In genomic region chr10:90289037-90289436, GRCh38 we compare ENCODE assay signal across 13 cellular contexts.
A peak's percentile ranks its signal among the peaks of the same experiment; 100 is the strongest.
DNase-seq lines count a peak whose midpoint lies in the region; ATAC-seq and TF ChIP-seq lines count a peak whose summit lies in the region.
"Had no signal": no experiment of that assay in that cellular context is flagged by ENCODE, and none has a peak within 500 bp of the region (broad histone marks: within the 10 kb centered on the region; RNA-seq: fewer than 3 reads in every experiment).

No MANE protein-coding gene starts in this region.

- DNase-seq in brain microvascular endothelial cell (peak; percentile 25), pons (ENCODE audit: low spot score) (peak; percentile 20), DMS 273 treated with DMSO at 0.1 percent for 48 hours (lab: John Stamatoyannopoulos, UW) (no peak), NCI-H1105 (lab: John Stamatoyannopoulos, UW) (no peak)
- DNase-seq in activated CD4-positive, alpha-beta memory T cell treated with anti-CD3 and anti-CD28 coated beads, Interleukin-2, amount 10 ng/mL, durations not matched to agents 7 days and 5 days = no peak
- DNase-seq: activated CD4-positive, alpha-beta T cell treated with anti-CD3 and anti-CD28 coated beads for 48 hours; activated naive CD4-positive, alpha-beta T cell treated with anti-CD3 and anti-CD28 coated beads, Interleukin-2, amount 10 ng/mL, durations not matched to agents 7 days and 5 days; COR-L47; NCI-H446; transverse colon had no signal

- POLR2A ChIA-PET in activated CD4-positive, alpha-beta memory T cell treated with anti-CD3 and anti-CD28 coated beads, Interleukin-2, amount 10 ng/mL, durations not matched to agents 7 days and 5 days (lab: Charles Lee) = no interaction called here

- peak; percentile 69 for ATAC-seq in GM18498 (IDR thresholded peaks at IDR 0.05; ENCODE audit: unreplicated experiment)
- peak; percentile 76 for ATAC-seq in HG03095 (IDR thresholded peaks at IDR 0.05; ENCODE audit: unreplicated experiment)
- ATAC-seq in GM21515 (IDR thresholded peaks at IDR 0.05; ENCODE audit: unreplicated experiment) = no peak

- no peak overlapping the region for H3K4me3 ChIP-seq in brain microvascular endothelial cell (ENCODE audit: low read depth, low read length)
- H3K4me3 ChIP-seq: transverse colon had no signal

- CTCF ChIA-PET in activated CD4-positive, alpha-beta memory T cell treated with anti-CD3 and anti-CD28 coated beads, Interleukin-2, amount 10 ng/mL, durations not matched to agents 7 days and 5 days (lab: Charles Lee) = no interaction called here

- H3K36me3 Mint-ChIP-seq in activated CD4-positive, alpha-beta memory T cell treated with anti-CD3 and anti-CD28 coated beads, Interleukin-2, amount 10 ng/mL, durations not matched to agents 7 days and 5 days (ENCODE audit: low read depth) = no peaks in the 10 kb centered on the region
- H3K36me3 Mint-ChIP-seq: activated naive CD4-positive, alpha-beta T cell treated with anti-CD3 and anti-CD28 coated beads, Interleukin-2, amount 10 ng/mL, durations not matched to agents 7 days and 5 days had no signal

- H3K27me3 Mint-ChIP-seq in activated CD4-positive, alpha-beta memory T cell treated with anti-CD3 and anti-CD28 coated beads, Interleukin-2, amount 10 ng/mL, durations not matched to agents 7 days and 5 days = no peaks in the 10 kb centered on the region
- H3K27me3 Mint-ChIP-seq: activated naive CD4-positive, alpha-beta T cell treated with anti-CD3 and anti-CD28 coated beads, Interleukin-2, amount 10 ng/mL, durations not matched to agents 7 days and 5 days had no signal

- H3K27ac ChIP-seq in brain microvascular endothelial cell = no peak overlapping the region
- H3K27ac ChIP-seq: transverse colon had no signal

- TF ChIP-seq CTCF in brain microvascular endothelial cell (IDR thresholded peaks at IDR 0.05; ENCODE audit: low read depth, low read length, missing control alignments) = no peak

- no peaks in the 10 kb centered on the region for H3K27me3 ChIP-seq in brain microvascular endothelial cell (replicated peaks)
- H3K27me3 ChIP-seq: transverse colon had no signal

- in situ Hi-C loops in brain microvascular endothelial cell (cut with HindIII; ENCODE audit: low pct_ligation_motif_present, low sequenced_read_pairs) = no loop called here

- H3K36me3 ChIP-seq in brain microvascular endothelial cell (replicated peaks) = no peaks in the 10 kb centered on the region
- H3K36me3 ChIP-seq: transverse colon had no signal

- H3K4me1 Mint-ChIP-seq in activated CD4-positive, alpha-beta memory T cell treated with anti-CD3 and anti-CD28 coated beads, Interleukin-2, amount 10 ng/mL, durations not matched to agents 7 days and 5 days = no peaks in the 10 kb centered on the region
- H3K4me1 Mint-ChIP-seq: activated naive CD4-positive, alpha-beta T cell treated with anti-CD3 and anti-CD28 coated beads, Interleukin-2, amount 10 ng/mL, durations not matched to agents 7 days and 5 days had no signal

- no peak overlapping the region for H3K27ac Mint-ChIP-seq in activated CD4-positive, alpha-beta memory T cell treated with anti-CD3 and anti-CD28 coated beads, Interleukin-2, amount 10 ng/mL, durations not matched to agents 7 days and 5 days
- H3K27ac Mint-ChIP-seq: activated naive CD4-positive, alpha-beta T cell treated with anti-CD3 and anti-CD28 coated beads, Interleukin-2, amount 10 ng/mL, durations not matched to agents 7 days and 5 days had no signal

- no peak overlapping the region for H3K4me3 Mint-ChIP-seq in activated CD4-positive, alpha-beta memory T cell treated with anti-CD3 and anti-CD28 coated beads, Interleukin-2, amount 10 ng/mL, durations not matched to agents 7 days and 5 days
- H3K4me3 Mint-ChIP-seq: activated naive CD4-positive, alpha-beta T cell treated with anti-CD3 and anti-CD28 coated beads, Interleukin-2, amount 10 ng/mL, durations not matched to agents 7 days and 5 days had no signal

- no peaks in the 10 kb centered on the region for H3K9me3 Mint-ChIP-seq in activated CD4-positive, alpha-beta memory T cell treated with anti-CD3 and anti-CD28 coated beads, Interleukin-2, amount 10 ng/mL, durations not matched to agents 7 days and 5 days
- H3K9me3 Mint-ChIP-seq: activated naive CD4-positive, alpha-beta T cell treated with anti-CD3 and anti-CD28 coated beads, Interleukin-2, amount 10 ng/mL, durations not matched to agents 7 days and 5 days had no signal

Comparison
In these comparisons a context has a peak if more than half of its experiments do, and no peak if none do; other contexts are left out.
1. DNase-seq: peak in brain microvascular endothelial cell (single experiment) and pons (single experiment); none in DMS 273 treated with DMSO at 0.1 percent for 48 hours (single experiment), activated CD4-positive, alpha-beta memory T cell treated with anti-CD3 and anti-CD28 coated beads, Interleukin-2, amount 10 ng/mL, durations not matched to agents 7 days and 5 days (single experiment) and NCI-H1105 (single experiment).